18 cellular contexts compared by ENCODE assay signal in the genomic region with DNA sequence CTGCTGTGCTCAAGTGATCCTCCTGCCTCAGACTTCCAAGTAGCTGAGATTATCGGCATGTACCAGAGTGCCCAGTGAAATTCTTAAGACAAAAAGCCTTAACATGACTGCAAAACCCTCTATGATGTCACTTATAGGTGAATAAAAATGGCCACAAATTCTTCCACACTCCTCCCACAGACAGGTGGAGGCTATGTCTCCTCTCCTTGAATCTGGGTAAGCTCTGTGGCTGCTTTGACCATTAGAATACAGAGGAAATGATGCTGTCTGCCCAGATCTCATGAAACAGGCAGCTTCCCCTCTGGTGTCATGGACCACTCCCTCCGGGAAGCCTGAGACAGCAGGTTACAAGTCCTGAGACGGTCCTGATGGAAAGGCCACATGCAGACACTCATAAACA.
DNase-seq lines count a peak whose midpoint lies in the region; ATAC-seq and TF ChIP-seq lines count a peak whose summit lies in the region.
"Had no signal": no experiment of that assay in that cellular context is flagged by ENCODE, and none has a peak within 500 bp of the region (broad histone marks: within the 10 kb centered on the region; RNA-seq: fewer than 3 reads in every experiment).

No MANE protein-coding gene starts in this region.

- H3K4me3 ChIP-seq in Panc1 (ENCODE audit: low read depth in 2 of 2, low read length in 2 of 2) (no peak overlapping the region), left ventricle myocardium inferior (no peak overlapping the region), spleen (peak overlapping the region in 1 of 8 donors; percentile 42), BE2C (ENCODE audit: low read depth, low read length) (no peak overlapping the region)
- H3K4me3 ChIP-seq: ascending aorta, GM23248, smooth muscle cell had no signal

- no peaks in the 10 kb centered on the region for H3K27me3 Mint-ChIP-seq in T-helper 1 cell treated with Interleukin-12 subunit alpha and Interleukin-12 subunit beta and Interleukin-4 antibody, amounts not matched to agents 30 μg/mL and 1 μg/mL, for 36 hours (ENCODE audit: low read depth)
- H3K27me3 Mint-ChIP-seq: activated T-cell treated with anti-CD3 and anti-CD28 coated beads, Interleukin-2, amount 50 U/mL, for 24 hours had no signal

- no peak for TF ChIP-seq POLR2A in spleen (IDR thresholded peaks at IDR 0.05)

- ATAC-seq in Panc1 (no peak), GM18858 (IDR thresholded peaks at IDR 0.05; ENCODE audit: unreplicated experiment) (no peak)

- CTCF ChIA-PET in Panc1 (lab: Charles Lee) = interaction anchor here (0.6 kb wide), 1 partner anchor 380 kb away, joined by 3 read pairs; no protein-coding TSS in a partner anchor

- no peak for DNase-seq in T-helper 1 cell
- no peak for DNase-seq in Panc1 (ENCODE audit: low read depth, low spot score)
- no peak for DNase-seq in left ventricle myocardium inferior
- DNase-seq in spleen = no peak
- no peak for DNase-seq in BE2C
- DNase-seq in activated CD4-positive, alpha-beta T cell treated with anti-CD3 and anti-CD28 coated beads, Interleukin-2, amount 50 U/mL, for 48 hours = no peak
- DNase-seq: activated T-cell treated with anti-CD3 and anti-CD28 coated beads, Interleukin-2, amount 50 U/mL, for 24 hours; DMS153; foreskin melanocyte; GM23248; NCI-H1105 treated with DMSO at 0.1 percent for 48 hours; NCI-H510A treated with DMSO at 0.1 percent for 48 hours; WERI-Rb-1 had no signal

- POLR2A ChIA-PET in Panc1 (lab: Charles Lee) = interaction anchor here (0.6 to 1.7 kb wide), 2 partner anchors 58 to 65 kb away, joined by 3 to 7 read pairs; no protein-coding TSS in a partner anchor

- no TSS peak for BruUV-seq in Panc1 (replicated peaks; lab: Mats Ljungman, UMichigan)

- peaks cover 37% of the 10 kb centered on the region for H3K4me1 Mint-ChIP-seq in T-helper 1 cell treated with Interleukin-12 subunit alpha and Interleukin-12 subunit beta and Interleukin-4 antibody, amounts not matched to agents 30 μg/mL and 1 μg/mL, for 36 hours (ENCODE audit: low read depth)

- H3K9me3 ChIP-seq in Panc1 (ENCODE audit: control insufficient read depth, insufficient read depth, low read depth, low read length) (peaks cover 12% of the 10 kb centered on the region; the same call in 1 of the 2 replicates), left ventricle myocardium inferior (replicated peaks) (no peaks in the 10 kb centered on the region), spleen (no peaks in the 10 kb centered on the region), BE2C (no peaks in the 10 kb centered on the region)
- H3K9me3 ChIP-seq: ascending aorta had no signal

- in situ Hi-C loops in Panc1 (cut with HindIII; ENCODE audit: low pct_unique_long_range_greater_than_20kb, low sequenced_read_pairs) = no loop called here

- H3K27ac ChIP-seq in Panc1 (ENCODE audit: low read length) (peak overlapping the region; percentile 100), left ventricle myocardium inferior (replicated peaks) (peak overlapping the region; percentile 13), spleen (peak overlapping the region in 7 of 8 donors; percentile 61 to 89 (median 76))
- H3K27ac ChIP-seq: ascending aorta, GM23248, WERI-Rb-1 had no signal

- peaks cover 8% of the 10 kb centered on the region for H3K9me3 Mint-ChIP-seq in T-helper 1 cell treated with Interleukin-12 subunit alpha and Interleukin-12 subunit beta and Interleukin-4 antibody, amounts not matched to agents 30 μg/mL and 1 μg/mL, for 36 hours
- H3K9me3 Mint-ChIP-seq: activated T-cell treated with anti-CD3 and anti-CD28 coated beads, Interleukin-2, amount 50 U/mL, for 24 hours had no signal

- no peaks in the 10 kb centered on the region for H3K36me3 ChIP-seq in Panc1 (ENCODE audit: control insufficient read depth, insufficient read depth, low read length)
- no peaks in the 10 kb centered on the region for H3K36me3 ChIP-seq in left ventricle myocardium inferior
- no peaks in the 10 kb centered on the region for H3K36me3 ChIP-seq in spleen
- H3K36me3 ChIP-seq in BE2C = no peaks in the 10 kb centered on the region
- H3K36me3 ChIP-seq: ascending aorta, WERI-Rb-1 had no signal

- peak overlapping the region; percentile 49 for H3K27ac Mint-ChIP-seq in T-helper 1 cell treated with Interleukin-12 subunit alpha and Interleukin-12 subunit beta and Interleukin-4 antibody, amounts not matched to agents 30 μg/mL and 1 μg/mL, for 36 hours
- H3K27ac Mint-ChIP-seq: activated T-cell treated with anti-CD3 and anti-CD28 coated beads, Interleukin-2, amount 50 U/mL, for 24 hours; nephron had no signal

- TF ChIP-seq CTCF in Panc1 (IDR thresholded peaks at IDR 0.05) (no peak), left ventricle myocardium inferior (IDR thresholded peaks at IDR 0.05; ENCODE audit: borderline replicate concordance) (no peak), spleen (IDR thresholded peaks at IDR 0.05 in 8 of 11, conservative IDR thresholded peaks at IDR 0.05 in 3 of 11) (no peak), BE2C (IDR thresholded peaks at IDR 0.05; ENCODE audit: low read depth, low read length) (no peak)

- H3K4me3 Mint-ChIP-seq in T-helper 1 cell treated with Interleukin-12 subunit alpha and Interleukin-12 subunit beta and Interleukin-4 antibody, amounts not matched to agents 30 μg/mL and 1 μg/mL, for 36 hours = no peak overlapping the region
- H3K4me3 Mint-ChIP-seq: activated T-cell treated with anti-CD3 and anti-CD28 coated beads, Interleukin-2, amount 50 U/mL, for 24 hours; nephron had no signal

- intact Hi-C loops in Panc1 (cut with micrococcal nuclease; ENCODE audit: unreplicated experiment) (no loop called here), left ventricle myocardium inferior (cut with micrococcal nuclease) (loop anchor here (10.0 kb wide), 1 partner anchor 216 kb away; no protein-coding TSS in a partner anchor), spleen (cut with DNase I; ENCODE audit: low total_unique reads) (loop anchor here (10.0 kb wide), 2 partner anchors 56 to 206 kb away; partner anchors contain the start of gene TGIF1)

- H3K36me3 Mint-ChIP-seq in T-helper 1 cell treated with Interleukin-12 subunit alpha and Interleukin-12 subunit beta and Interleukin-4 antibody, amounts not matched to agents 30 μg/mL and 1 μg/mL, for 36 hours (ENCODE audit: low read depth) = no peaks in the 10 kb centered on the region

- peaks cover 38% of the 10 kb centered on the region for H3K4me1 ChIP-seq in Panc1 (ENCODE audit: control insufficient read depth, insufficient read depth, low read length)
- H3K4me1 ChIP-seq in left ventricle myocardium inferior = peaks cover 6% of the 10 kb centered on the region
- peaks cover 0 to 44% (median 32%) of the 10 kb centered on the region in 6 donors for H3K4me1 ChIP-seq in spleen
- H3K4me1 ChIP-seq in BE2C = no peaks in the 10 kb centered on the region

- no peaks in the 10 kb centered on the region for H3K27me3 ChIP-seq in Panc1 (ENCODE audit: control insufficient read depth, insufficient read depth, low read length)
- H3K27me3 ChIP-seq in left ventricle myocardium inferior (ENCODE audit: low read depth) = no peaks in the 10 kb centered on the region
- no peaks in the 10 kb centered on the region for H3K27me3 ChIP-seq in spleen (replicated peaks in 1 of 7)
- no peaks in the 10 kb centered on the region for H3K27me3 ChIP-seq in BE2C
- H3K27me3 ChIP-seq: ascending aorta had no signal

- WGBS in spleen, 5 donors = 31 to 53% (median 42%) methylated on average over 3 of the region's 3 CpGs

Comparison
In these comparisons a context has a peak if more than half of its experiments do, and no peak if none do; other contexts are left out.
1. H3K27ac ChIP-seq: peak in every context shown above with its lines; median percentile 100 in Panc1; 76 in spleen; 13 in left ventricle myocardium inferior.